In the genomic region with DNA sequence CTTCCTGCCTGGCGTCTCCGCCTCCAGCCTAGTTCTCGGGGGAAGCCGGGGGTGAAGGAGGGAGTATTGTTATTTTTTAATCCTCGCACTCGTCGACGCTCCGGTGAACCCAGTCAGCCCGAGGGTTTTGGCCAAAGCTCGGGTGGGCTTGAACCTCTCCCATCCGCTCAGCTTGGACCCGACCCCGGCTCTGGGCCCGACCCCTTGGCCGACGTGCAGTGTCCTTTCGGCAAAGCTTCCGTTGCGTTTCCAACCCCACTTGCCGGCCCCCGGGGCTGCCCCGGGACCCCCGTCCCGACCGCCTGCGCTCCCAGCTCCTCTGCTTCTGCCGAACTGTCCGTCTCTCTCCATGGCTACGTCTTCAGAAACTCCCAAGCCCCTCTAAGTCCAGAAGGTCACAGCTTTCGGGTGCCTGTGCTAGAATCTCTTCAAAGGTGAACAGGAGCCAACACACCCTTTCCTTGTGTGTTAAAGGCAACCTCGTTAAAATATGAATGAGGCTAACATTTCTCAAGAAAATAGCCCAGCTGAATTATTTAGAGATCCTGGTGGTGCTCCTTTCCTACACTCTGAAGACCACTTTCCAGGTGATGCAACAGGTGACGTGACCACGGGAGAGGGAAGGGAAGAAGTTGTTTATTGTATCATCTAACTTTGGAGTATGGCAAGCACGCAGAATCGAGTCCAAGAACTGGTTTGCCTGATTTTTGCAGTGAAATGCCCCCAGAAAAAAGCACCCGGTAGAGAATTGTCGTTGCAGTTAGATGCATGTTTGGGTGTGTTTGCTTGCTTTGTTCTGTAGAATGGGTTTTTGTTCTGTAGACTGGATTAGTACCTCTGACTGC, we compare ENCODE assay signal across 8 cellular contexts. TPM values are rescaled to one million over a fixed set of nuclear protein-coding genes. Genes with fewer than 3 reads are reported as not detected.
A peak's percentile ranks its signal among the peaks of the same experiment; 100 is the strongest.
DNase-seq lines count a peak whose midpoint lies in the region; ATAC-seq and TF ChIP-seq lines count a peak whose summit lies in the region.

No MANE protein-coding gene starts in this region.

- peak overlapping the region; percentile 82 for H3K27ac ChIP-seq in cardiac muscle cell

- H3K36me3 ChIP-seq in cardiac muscle cell = no peaks in the 10 kb centered on the region

- H3K27me3 ChIP-seq in cardiac muscle cell = no peaks in the 10 kb centered on the region

- TF ChIP-seq CTCF in cardiac muscle cell (IDR thresholded peaks at IDR 0.05; ENCODE audit: low read depth, low read length) (no peak), fibroblast of pulmonary artery (IDR thresholded peaks at IDR 0.05; ENCODE audit: low read length, missing control alignments) (no peak)

- H3K4me1 ChIP-seq in cardiac muscle cell (ENCODE audit: low read depth) = peaks cover 16% of the 10 kb centered on the region

- no peak for ATAC-seq in HG03045 (IDR thresholded peaks at IDR 0.05; ENCODE audit: unreplicated experiment)

- no peaks in the 10 kb centered on the region for H3K9me3 ChIP-seq in cardiac muscle cell (ENCODE audit: low read depth)

- intact Hi-C loops in cardiac septum (cut with DNase I) = loop anchor here (2.0 to 10.0 kb wide), 6 partner anchors 79 to 606 kb away; a partner anchor contains a TSS

- DNase-seq in cardiac muscle cell (ENCODE audit: low read depth in 1 of 2, low spot score in 1 of 2) (peak; percentile 14 to 40), cardiac septum (ENCODE audit: low spot score) (no peak), RPMI7951 (ENCODE audit: low read depth) (peak; percentile 8), fibroblast of pulmonary artery (ENCODE audit: low read depth) (no peak), renal cortical epithelial cell (ENCODE audit: low read depth) (peak; percentile 14), mesenteric fat pad (ENCODE audit: low spot score) (no peak), GM19238 (ENCODE audit: insufficient read length, low spot score) (no peak)

- H3K4me3 ChIP-seq in cardiac muscle cell = peak overlapping the region; percentile 75
- peak overlapping the region; percentile 77 for H3K4me3 ChIP-seq in fibroblast of pulmonary artery (replicated peaks; ENCODE audit: low read depth, low read length)

RNA-seq across cellular contexts. Expression of a gene that starts 0.7 kb away (rescaled TPM):
- total RNA-seq in cardiac muscle cell (36.0 and 43.3 TPM in 2 replicates), cardiac septum (23.0 TPM), renal cortical epithelial cell (37.2 and 45.8 TPM in 2 replicates), mesenteric fat pad (30.3 TPM)
- 32.7 and 33.0 TPM in 2 replicates for polyA plus RNA-seq in cardiac muscle cell
- total RNA-seq in RPMI7951 (2014; rRNA removed; shearing (Covaris generic)) = 66.2 and 71.4 TPM in 2 replicates

Comparison
In these comparisons a context has a peak if more than half of its experiments do, and no peak if none do; other contexts are left out.
1. DNase-seq: peak in cardiac muscle cell (2 of 2), RPMI7951 (single experiment) and renal cortical epithelial cell (single experiment); none in cardiac septum (single experiment), fibroblast of pulmonary artery (single experiment), mesenteric fat pad (single experiment) and GM19238 (single experiment).